Comparison of ENCODE assay signal across 18 cellular contexts in the genomic region with DNA sequence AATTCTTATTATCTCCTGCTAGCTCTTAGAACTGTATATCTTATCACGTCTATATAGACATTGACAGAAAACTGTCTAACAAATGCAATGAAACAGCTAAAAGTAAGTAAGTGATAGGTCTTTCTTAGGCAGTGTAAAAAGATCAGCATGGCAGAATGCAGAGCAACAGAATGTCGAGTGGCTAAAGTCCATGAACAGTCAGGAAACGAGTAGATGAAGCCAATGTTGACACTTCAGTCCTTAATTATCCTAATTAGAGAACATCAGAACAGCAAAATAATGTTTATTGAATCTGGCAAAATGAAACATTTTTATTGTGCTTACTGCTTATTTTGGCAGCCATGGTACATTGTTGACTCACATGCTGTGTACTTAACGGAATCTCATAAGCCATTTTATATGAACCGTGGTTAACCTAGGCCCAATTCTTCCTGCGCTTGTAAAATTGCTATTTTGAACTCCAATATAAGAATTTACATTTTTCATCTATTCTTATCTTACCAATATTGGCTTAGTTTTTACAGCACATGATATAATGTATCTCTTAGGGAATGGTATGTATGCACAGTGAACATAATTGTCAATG.
"Had no signal": no experiment of that assay in that cellular context is flagged by ENCODE, and none has a peak within 500 bp of the region (broad histone marks: within the 10 kb centered on the region; RNA-seq: fewer than 3 reads in every experiment).

No MANE protein-coding gene starts in this region.

- ATAC-seq: activated naive CD4-positive, alpha-beta T cell treated with anti-CD3 and anti-CD28 coated beads, Interleukin-2, amount 50 U/mL, for 72 hours; activated T-cell treated with anti-CD3 and anti-CD28 coated beads, Interleukin-2, amount 50 U/mL, for 4 hours; body of pancreas; naive thymus-derived CD8-positive, alpha-beta T cell; stimulated activated effector memory CD8-positive, alpha-beta T cell treated with anti-CD3 and anti-CD28 coated beads, Interleukin-12 subunit alpha, Interleukin-12 subunit beta, amount 100 ng/mL, for 72 hours had no signal

- FAIRE-seq: kidney had no signal

- DNase-seq: activated CD4-positive, alpha-beta memory T cell treated with anti-CD3 and anti-CD28 coated beads for 36 hours; activated effector memory CD4-positive, alpha-beta T cell treated with Interleukin-2 at 50 U/mL for 16 hours; activated T-cell treated with anti-CD3 and anti-CD28 coated beads, Interleukin-2, amount 50 U/mL, for 4 hours; body of pancreas; kidney; left ventricle myocardium inferior; naive thymus-derived CD8-positive, alpha-beta T cell; stimulated activated CD4-positive, alpha-beta T cell treated with anti-CD3 and anti-CD28 coated beads, Interleukin-12 subunit alpha, Interleukin-12 subunit beta, amount 100 ng/mL, for 4 hours; stimulated activated CD4-positive, alpha-beta T cell treated with anti-CD3 and anti-CD28 coated beads, Interleukin-2, amount 100 ng/mL, for 24 hours; T1000; uterus; WERI-Rb-1 had no signal

- H3K4me3 ChIP-seq: body of pancreas, coronary artery, esophagus muscularis mucosa, hepatocyte, left ventricle myocardium inferior, tibial nerve, uterus had no signal
